ENCODE assay signal across 13 cellular contexts in genomic region chr18:51188024-51188701, GRCh38. TPM values are rescaled to one million over a fixed set of nuclear protein-coding genes. Genes with fewer than 3 reads are reported as not detected.
A peak's percentile ranks its signal among the peaks of the same experiment; 100 is the strongest.
DNase-seq lines count a peak whose midpoint lies in the region; ATAC-seq, FAIRE-seq and TF ChIP-seq lines count a peak whose summit lies in the region.
"Had no signal": no experiment of that assay in that cellular context is flagged by ENCODE, and none has a peak within 500 bp of the region (broad histone marks: within the 10 kb centered on the region; RNA-seq: fewer than 3 reads in every experiment).

No MANE protein-coding gene starts in this region.

- no peaks in the 10 kb centered on the region for H3K36me3 ChIP-seq in small intestine (ENCODE audit: control insufficient read depth in 2 of 2, insufficient read depth in 2 of 2, low read length in 2 of 2)

- no peak overlapping the region for H3K27ac ChIP-seq in small intestine (ENCODE audit: low read depth in 1 of 2, low read length in 1 of 2)
- H3K27ac ChIP-seq: HL-60 had no signal

- peaks cover 73% of the 10 kb centered on the region for H3K4me1 Mint-ChIP-seq in central memory CD8-positive, alpha-beta T cell

- H3K27ac Mint-ChIP-seq in central memory CD8-positive, alpha-beta T cell (ENCODE audit: low read depth) = peak overlapping the region; percentile 72
- H3K27ac Mint-ChIP-seq: activated naive CD8-positive, alpha-beta T cell treated with anti-CD3 and anti-CD28 coated beads, Interleukin-2, amount 10 ng/mL, durations not matched to agents 7 days and 5 days; nephron had no signal

- no peak for TF ChIP-seq POLR2A in GM12892 (IDR thresholded peaks at IDR 0.05; ENCODE audit: low read depth, low read length)

- no peak for DNase-seq in GM12892 (ENCODE audit: insufficient read length)
- no peak for DNase-seq in central memory CD8-positive, alpha-beta T cell (ENCODE audit: low spot score in 2 of 2)
- no peak for DNase-seq in SIG-M5 treated with dmso at 0.1 percent for 504 hours (lab: John Stamatoyannopoulos, UW; ENCODE audit: unreplicated experiment)
- DNase-seq in AML-193 (lab: John Stamatoyannopoulos, UW) = no peak
- no peak for DNase-seq in small intestine
- no peak for DNase-seq in inferior parietal cortex (ENCODE audit: extremely low spot score)
- DNase-seq: activated naive CD8-positive, alpha-beta T cell treated with anti-CD3 and anti-CD28 coated beads, Interleukin-2, amount 10 ng/mL, durations not matched to agents 7 days and 5 days; NCI-H1436 treated with DMSO at 0.1 percent for 48 hours; stimulated activated CD4-positive, alpha-beta T cell treated with anti-CD3 and anti-CD28 coated beads, Interleukin-15, amount 100 ng/mL, for 24 hours had no signal

- peaks cover 5% of the 10 kb centered on the region for H3K36me3 Mint-ChIP-seq in central memory CD8-positive, alpha-beta T cell (ENCODE audit: insufficient read depth)

- H3K9me3 ChIP-seq in small intestine (ENCODE audit: control insufficient read depth, low read depth) = no peaks in the 10 kb centered on the region

- H3K27me3 ChIP-seq in small intestine (ENCODE audit: control insufficient read depth in 2 of 2, insufficient read depth in 2 of 2, low read length in 2 of 2) = no peaks in the 10 kb centered on the region

- H3K4me1 ChIP-seq in small intestine (ENCODE audit: control insufficient read depth in 2 of 2, insufficient read depth in 1 of 2, low read depth in 1 of 2, low read length in 1 of 2) = peaks cover 2 to 9% of the 10 kb centered on the region in 2 donors

- no peaks in the 10 kb centered on the region for H3K9me3 Mint-ChIP-seq in central memory CD8-positive, alpha-beta T cell
- H3K9me3 Mint-ChIP-seq: activated naive CD8-positive, alpha-beta T cell treated with anti-CD3 and anti-CD28 coated beads, Interleukin-2, amount 10 ng/mL, durations not matched to agents 7 days and 5 days; nephron had no signal

- 74 to 81% (median 77%) methylated on average over 6 of the region's 6 CpGs for WGBS in small intestine, 3 donors

- peak overlapping the region; percentile 41 for H3K4me3 Mint-ChIP-seq in central memory CD8-positive, alpha-beta T cell
- H3K4me3 Mint-ChIP-seq: activated naive CD8-positive, alpha-beta T cell treated with anti-CD3 and anti-CD28 coated beads, Interleukin-2, amount 10 ng/mL, durations not matched to agents 7 days and 5 days; nephron had no signal

- ATAC-seq in GM19397 (IDR thresholded peaks at IDR 0.05; ENCODE audit: unreplicated experiment) (peak; percentile 57), HG03135 (IDR thresholded peaks at IDR 0.05; ENCODE audit: unreplicated experiment) (peak; percentile 63)
- ATAC-seq in central memory CD8-positive, alpha-beta T cell (replicated peaks; ENCODE audit: extremely low read depth, poor library complexity, severe bottlenecking) = no peak

- H3K4me3 ChIP-seq in small intestine (ENCODE audit: low read depth in 1 of 2, low read length in 2 of 2) = no peak overlapping the region

- no peaks in the 10 kb centered on the region for H3K27me3 Mint-ChIP-seq in central memory CD8-positive, alpha-beta T cell
- H3K27me3 Mint-ChIP-seq: activated naive CD8-positive, alpha-beta T cell treated with anti-CD3 and anti-CD28 coated beads, Interleukin-2, amount 10 ng/mL, durations not matched to agents 7 days and 5 days had no signal

- peak; percentile 92 for FAIRE-seq in GM12892 (lab: Jason Lieb, UNC)
- FAIRE-seq in small intestine (lab: Jason Lieb, UNC) = no peak

RNA-seq across cellular contexts. Expression of gene MEX3C, which starts 9.3 kb away (rescaled TPM):
- polyA plus RNA-seq in GM12892 (2012; ENCODE audit: missing spikeins) = 19.4 TPM
- 10 to 100 TPM in 1 of 3 donors, 1 to 10 TPM in 2; 8.9 to 18.5 (median 9.8) TPM for polyA plus RNA-seq in small intestine
